ENCODE assay signal across 1 cellular context in genomic region chr7:22566176-22566575, GRCh38.
TF ChIP-seq lines count a peak whose summit lies in the region.

No MANE protein-coding gene starts in this region.

TF ChIP-seq in GM23338, 12 proteins besides CTCF, POLR2A, EP300 and RAD21 (continued from another document):
- TF ChIP-seq ZNF462 (CRISPR knock-in tag; IDR thresholded peaks at IDR 0.05) (no peak), JUNB (IDR thresholded peaks at IDR 0.05; ENCODE audit: unreplicated experiment) (no peak), EZH2 (IDR thresholded peaks at IDR 0.05; ENCODE audit: low read depth, unreplicated experiment) (no peak), EZH2phosphoT487 (IDR thresholded peaks at IDR 0.05; ENCODE audit: unreplicated experiment) (no peak), REST (IDR thresholded peaks at IDR 0.05; ENCODE audit: unreplicated experiment) (no peak), STAT1 (IDR thresholded peaks at IDR 0.05; ENCODE audit: unreplicated experiment) (no peak), POLR2AphosphoS5 (IDR thresholded peaks at IDR 0.05; ENCODE audit: low read depth) (no peak), ETS1 (IDR thresholded peaks at IDR 0.05) (no peak)
